9 cellular contexts compared by ENCODE assay signal in genomic region chr17:33647976-33648375, GRCh38.
A peak's percentile ranks its signal among the peaks of the same experiment; 100 is the strongest.
DNase-seq lines count a peak whose midpoint lies in the region; ATAC-seq and TF ChIP-seq lines count a peak whose summit lies in the region.
"Had no signal": no experiment of that assay in that cellular context is flagged by ENCODE, and none has a peak within 500 bp of the region (broad histone marks: within the 10 kb centered on the region; RNA-seq: fewer than 3 reads in every experiment).

No MANE protein-coding gene starts in this region.

- H3K14ac ChIP-seq in IMR-90 (replicated peaks; ENCODE audit: low read depth, low read length), result no peak overlapping the region

- H4K5ac ChIP-seq in IMR-90 (ENCODE audit: low read depth, low read length), result no peak overlapping the region

- no peak overlapping the region for H2BK20ac ChIP-seq in IMR-90 (ENCODE audit: low read depth, low read length)

- no peak overlapping the region for H3K4me3 Mint-ChIP-seq in Calu3 (ENCODE audit: low read depth, unreplicated experiment)

- H3K9ac ChIP-seq in IMR-90 (ENCODE audit: low read depth, low read length), result no peak overlapping the region

- TF ChIP-seq RAD21 in IMR-90 (IDR thresholded peaks at IDR 0.05; ENCODE audit: low read length), result peak; percentile 36

- no peak overlapping the region for H2AK9ac ChIP-seq in IMR-90 (replicated peaks; ENCODE audit: low read depth, low read length, poor library complexity)

- CTCF ChIA-PET in Calu3 (lab: Charles Lee) (no interaction called here), IMR-90 (lab: Yijun Ruan, JAX) (no interaction called here)

- TF ChIP-seq POLR2A in IMR-90 (IDR thresholded peaks at IDR 0.05; ENCODE audit: low read depth, low read length), result no peak

- no peaks in the 10 kb centered on the region for H3K4me1 Mint-ChIP-seq in Calu3 (ENCODE audit: low read depth, unreplicated experiment)

- no peaks in the 10 kb centered on the region for H3K79me1 ChIP-seq in IMR-90 (ENCODE audit: low read depth in 1 of 2, low read length in 2 of 2)

- no peak overlapping the region for H2BK15ac ChIP-seq in IMR-90 (ENCODE audit: low read depth, low read length)

- no TSS peak for BruUV-seq in Calu3 (replicated peaks; lab: Mats Ljungman, UMichigan)
- no TSS peak for BruUV-seq in IMR-90 (replicated peaks; lab: Mats Ljungman, UMichigan)

- H3K4me1 ChIP-seq in IMR-90 (ENCODE audit: control insufficient read depth, insufficient read depth, low read length), result no peaks in the 10 kb centered on the region

- dilution Hi-C loops in IMR-90 (cut with HindIII; ENCODE audit: low sequenced_read_pairs, unreplicated experiment), result no loop called here

- no peak overlapping the region for H2AFZ ChIP-seq in IMR-90 (replicated peaks; ENCODE audit: low read length, poor library complexity)

- H3K27ac Mint-ChIP-seq in Calu3 (ENCODE audit: unreplicated experiment), result no peak overlapping the region

- WGBS in IMR-90 (ENCODE audit: extremely low coverage in 2 of 2, insufficient read length in 1 of 2), 2 experiments, result 14% methylated on average over 1 of the region's 2 CpGs; no CpG with 5 or more reads in 1 of the 2 experiments

- intact Hi-C loops in Calu3 (cut with micrococcal nuclease; ENCODE audit: unreplicated experiment), result no loop called here
- intact Hi-C loops in IMR-90 (cut with micrococcal nuclease), result no loop called here

- H4K91ac ChIP-seq in IMR-90 (ENCODE audit: insufficient read depth, low read depth, low read length), result no peak overlapping the region

- H2BK5ac ChIP-seq in IMR-90 (ENCODE audit: low read depth, low read length, poor library complexity, severe bottlenecking), result no peak overlapping the region

- H3K4ac ChIP-seq in IMR-90 (ENCODE audit: low read depth, low read length), result no peak overlapping the region

- H3K9me1 ChIP-seq in IMR-90 (ENCODE audit: insufficient read depth, low read length), result no peaks in the 10 kb centered on the region

- in situ Hi-C loops in IMR-90 (cut with MboI; ENCODE audit: low sequenced_read_pairs), result no loop called here

- TF ChIP-seq CTCF in Calu3 (IDR thresholded peaks at IDR 0.05; ENCODE audit: unreplicated experiment), result no peak
- peak; percentile 36 for TF ChIP-seq CTCF in IMR-90 (conservative IDR thresholded peaks at IDR 0.05; ENCODE audit: low read depth, low read length)
- TF ChIP-seq CTCF in cardiac fibroblast (IDR thresholded peaks at IDR 0.05; ENCODE audit: low read depth, low read length), result peak; percentile 22

- H3K4me3 ChIP-seq in IMR-90 (ENCODE audit: insufficient read depth, low read depth, low read length), result no peak overlapping the region
- no peak overlapping the region for H3K4me3 ChIP-seq in cardiac fibroblast (replicated peaks in 1 of 2; ENCODE audit: low read depth in 2 of 2, low read length in 2 of 2)

- H4K20me1 ChIP-seq in IMR-90 (ENCODE audit: insufficient read depth, low read length), result no peaks in the 10 kb centered on the region

- H3K27me3 ChIP-seq in IMR-90 (ENCODE audit: control insufficient read depth, insufficient read depth, low read length), result no peaks in the 10 kb centered on the region

- no peak overlapping the region for H2BK120ac ChIP-seq in IMR-90 (ENCODE audit: low read depth, low read length)

- H3K18ac ChIP-seq in IMR-90 (ENCODE audit: low read depth, low read length), result no peak overlapping the region

- no peaks in the 10 kb centered on the region for H3K36me3 ChIP-seq in IMR-90 (ENCODE audit: control insufficient read depth, insufficient read depth, low read length)

- H3K36me3 Mint-ChIP-seq in Calu3 (ENCODE audit: insufficient read depth, unreplicated experiment), result no peaks in the 10 kb centered on the region

- H3K56ac ChIP-seq in IMR-90 (ENCODE audit: extremely low read depth, insufficient read depth, low read length), result no peak overlapping the region

- no peak overlapping the region for H3K23ac ChIP-seq in IMR-90 (ENCODE audit: low read depth, low read length)

- H3K9me3 Mint-ChIP-seq in Calu3 (ENCODE audit: low read depth, unreplicated experiment), result no peaks in the 10 kb centered on the region

- H2AK5ac ChIP-seq in IMR-90 (ENCODE audit: low read depth, low read length), result no peak overlapping the region

- DNase-seq in Calu3 (peak; percentile 11), IMR-90 (peak; percentile 11), cardiac fibroblast (ENCODE audit: low read depth in 2 of 2) (peak in 1 of 2 donors; percentile 20), medulla oblongata (ENCODE audit: extremely low spot score) (peak; percentile 49), NCI-H1417 treated with DMSO at 0.1 percent for 48 hours (lab: John Stamatoyannopoulos, UW) (no peak), NCI-H128 (lab: John Stamatoyannopoulos, UW; ENCODE audit: unreplicated experiment) (no peak)
- DNase-seq: NCI-H1048 had no signal

- no peaks in the 10 kb centered on the region for H3K9me3 ChIP-seq in IMR-90 (ENCODE audit: control insufficient read depth, insufficient read depth, low read length)

- no peak overlapping the region for H3K27ac ChIP-seq in IMR-90 (ENCODE audit: insufficient read depth, low read length)

- H3K4me2 ChIP-seq in IMR-90 (ENCODE audit: low read depth, low read length), result no peak overlapping the region

- peaks cover 56% of the 10 kb centered on the region for H3K27me3 Mint-ChIP-seq in Calu3 (ENCODE audit: unreplicated experiment)

- ATAC-seq in IMR-90 (ENCODE audit: low read depth) (no peak), GM18502 (IDR thresholded peaks at IDR 0.05; ENCODE audit: poor library complexity, unreplicated experiment) (no peak), HG02678 (IDR thresholded peaks at IDR 0.05; ENCODE audit: unreplicated experiment) (no peak)

- no peak overlapping the region for H4K8ac ChIP-seq in IMR-90 (ENCODE audit: low read depth in 2 of 2, low read length in 2 of 2)

- POLR2A ChIA-PET in IMR-90 (lab: Charles Lee; ENCODE audit: unreplicated experiment), result no interaction called here

TF ChIP-seq in IMR-90, 13 proteins besides CTCF, POLR2A, EP300 and RAD21:
- TF ChIP-seq MXI1 (IDR thresholded peaks at IDR 0.05; ENCODE audit: borderline replicate concordance, low read depth, low read length) (no peak), SMC3 (IDR thresholded peaks at IDR 0.05; ENCODE audit: low read depth, low read length) (peak; percentile 27; the same call in 1 of the 2 replicates), ELK1 (IDR thresholded peaks at IDR 0.05; ENCODE audit: borderline replicate concordance, low read depth, low read length) (no peak)
TF ChIP-seq in IMR-90: peak in this region for 1.

Comparison
In these comparisons a context has a peak if more than half of its experiments do, and no peak if none do; other contexts are left out.
1. DNase-seq: peak in Calu3 (single experiment), IMR-90 (single experiment) and medulla oblongata (single experiment); none in NCI-H1417 treated with DMSO at 0.1 percent for 48 hours (single experiment) and NCI-H128 (single experiment).